In the genomic region with DNA sequence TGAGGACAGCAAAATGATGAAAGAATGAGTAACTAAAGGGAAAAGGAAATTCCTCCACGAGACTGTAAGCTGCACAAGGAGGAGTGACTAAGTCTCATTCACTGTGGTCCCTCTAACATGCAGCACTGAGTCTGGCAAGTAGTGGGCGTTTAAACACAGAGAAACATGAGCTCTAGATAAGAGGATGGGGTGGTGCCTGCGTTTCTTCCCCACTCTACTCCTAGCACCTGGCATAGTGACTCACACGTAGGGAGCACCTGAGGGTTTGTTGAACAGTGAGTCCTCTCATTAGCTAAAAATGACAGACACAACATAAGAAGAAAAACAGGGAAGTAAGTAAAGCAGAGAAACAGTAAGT, we compare ENCODE assay signal across 8 cellular contexts.
DNase-seq lines count a peak whose midpoint lies in the region; ATAC-seq, FAIRE-seq and TF ChIP-seq lines count a peak whose summit lies in the region.

No MANE protein-coding gene starts in this region.

- no peaks in the 10 kb centered on the region for H3K9me3 ChIP-seq in MG63

- no peak for ATAC-seq in HG03196 (IDR thresholded peaks at IDR 0.05; ENCODE audit: unreplicated experiment)

- peak; percentile 76 for DNase-seq in Daoy (ENCODE audit: low read depth)
- DNase-seq in MG63 = peak; percentile 48
- peak; percentile 100 for DNase-seq in bronchial epithelial cell (ENCODE audit: low read depth)
- DNase-seq in myocyte (ENCODE audit: low read depth) = peak; percentile 63
- DNase-seq in middle frontal gyrus (ENCODE audit: extremely low spot score, low spot score) = no peak
- DNase-seq in cardiac septum (ENCODE audit: low spot score) = no peak
- DNase-seq in stimulated activated CD4-positive, alpha-beta T cell treated with anti-CD3 and anti-CD28 coated beads, Interleukin-4, amount 100 ng/mL, for 4 hours = no peak

- H3K4me3 ChIP-seq in MG63 (no peak overlapping the region), bronchial epithelial cell (ENCODE audit: low read depth, low read length) (no peak overlapping the region)

- intact Hi-C loops in cardiac septum (cut with DNase I) = no loop called here

- H3K36me3 ChIP-seq in MG63 (peaks cover 47% of the 10 kb centered on the region), bronchial epithelial cell (ENCODE audit: control insufficient read depth, insufficient read depth, low read length) (peaks cover 8% of the 10 kb centered on the region)

- FAIRE-seq in bronchial epithelial cell (lab: Jason Lieb, UNC) = peak; percentile 99

- TF ChIP-seq CTCF in bronchial epithelial cell (IDR thresholded peaks at IDR 0.05; ENCODE audit: insufficient read depth, low read length, severe bottlenecking) = peak; percentile 51

- no peaks in the 10 kb centered on the region for H3K27me3 ChIP-seq in MG63
- H3K27me3 ChIP-seq in bronchial epithelial cell (ENCODE audit: control insufficient read depth, insufficient read depth, low read length) = no peaks in the 10 kb centered on the region

Comparison
In these comparisons a context has a peak if more than half of its experiments do, and no peak if none do; other contexts are left out.
1. DNase-seq: peak in Daoy (single experiment), MG63 (single experiment), bronchial epithelial cell (single experiment) and myocyte (single experiment); none in middle frontal gyrus (single experiment), cardiac septum (single experiment) and stimulated activated CD4-positive, alpha-beta T cell treated with anti-CD3 and anti-CD28 coated beads, Interleukin-4, amount 100 ng/mL, for 4 hours (0 of 2).